13 cellular contexts compared by ENCODE assay signal in the genomic region with DNA sequence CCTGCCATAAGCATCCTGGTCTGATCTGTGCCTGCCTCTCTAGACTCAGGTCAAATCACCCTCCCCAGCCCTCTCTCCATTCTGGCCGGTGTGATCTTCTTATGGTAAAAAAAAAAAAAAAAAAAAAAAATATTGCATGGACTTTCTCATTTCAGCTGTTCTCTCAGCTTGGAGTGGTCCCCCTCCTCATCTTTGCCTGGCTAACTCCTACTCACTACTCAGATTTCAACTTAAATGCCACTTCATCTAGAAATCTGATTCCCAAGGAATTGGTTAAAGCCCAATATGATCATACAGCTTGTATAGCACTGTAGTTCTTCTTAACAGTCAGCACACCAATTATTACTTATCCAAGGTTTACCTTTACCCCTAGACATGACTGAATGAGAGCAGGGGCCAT.
A peak's percentile ranks its signal among the peaks of the same experiment; 100 is the strongest.
DNase-seq lines count a peak whose midpoint lies in the region; ATAC-seq and TF ChIP-seq lines count a peak whose summit lies in the region.
"Had no signal": no experiment of that assay in that cellular context is flagged by ENCODE, and none has a peak within 500 bp of the region (broad histone marks: within the 10 kb centered on the region; RNA-seq: fewer than 3 reads in every experiment).

No MANE protein-coding gene starts in this region.

- H3K4me3 ChIP-seq in left lung, result no peak overlapping the region
- H3K4me3 ChIP-seq in upper lobe of right lung, result no peak overlapping the region
- H3K4me3 ChIP-seq in stomach, result no peak overlapping the region

- ATAC-seq in activated T-helper 17 cell treated with anti-CD3 and anti-CD28 coated beads, Interleukin-2, amount 50 U/mL, for 72 hours (replicated peaks), result no peak
- ATAC-seq in left lung (peak; percentile 2), upper lobe of right lung (no peak)
- ATAC-seq: naive thymus-derived CD8-positive, alpha-beta T cell had no signal

- H3K27ac Mint-ChIP-seq in T-helper 1 cell treated with Interleukin-12 subunit alpha and Interleukin-12 subunit beta and Interleukin-4 antibody, amounts not matched to agents 30 μg/mL and 1 μg/mL, for 36 hours, result peak overlapping the region; percentile 32
- H3K27ac Mint-ChIP-seq in activated T-helper 17 cell treated with anti-CD3 and anti-CD28 coated beads, Interleukin-2, amount 50 U/mL, for 72 hours, result peak overlapping the region; percentile 15
- H3K27ac Mint-ChIP-seq: activated CD4-positive, alpha-beta memory T cell treated with anti-CD3 and anti-CD28 coated beads for 36 hours had no signal

- H3K9me3 ChIP-seq in left lung (no peaks in the 10 kb centered on the region), upper lobe of right lung (no peaks in the 10 kb centered on the region), stomach (no peaks in the 10 kb centered on the region)

- no peak overlapping the region for H3K4me3 Mint-ChIP-seq in T-helper 1 cell treated with Interleukin-12 subunit alpha and Interleukin-12 subunit beta and Interleukin-4 antibody, amounts not matched to agents 30 μg/mL and 1 μg/mL, for 36 hours
- no peak overlapping the region for H3K4me3 Mint-ChIP-seq in activated T-helper 17 cell treated with anti-CD3 and anti-CD28 coated beads, Interleukin-2, amount 50 U/mL, for 72 hours
- H3K4me3 Mint-ChIP-seq: activated CD4-positive, alpha-beta memory T cell treated with anti-CD3 and anti-CD28 coated beads for 36 hours; naive thymus-derived CD8-positive, alpha-beta T cell had no signal

- no peak for TF ChIP-seq EP300 in stomach (IDR thresholded peaks at IDR 0.05)

- H3K4me1 ChIP-seq in left lung, result peaks cover 27 to 79% of the 10 kb centered on the region in 2 donors
- H3K4me1 ChIP-seq in upper lobe of right lung, result peaks cover 24% of the 10 kb centered on the region
- peaks cover 15 to 50% (median 22%) of the 10 kb centered on the region in 4 donors for H3K4me1 ChIP-seq in stomach

- TF ChIP-seq POLR2A in stomach (IDR thresholded peaks at IDR 0.05), result no peak

- no peaks in the 10 kb centered on the region for H3K36me3 Mint-ChIP-seq in T-helper 1 cell treated with Interleukin-12 subunit alpha and Interleukin-12 subunit beta and Interleukin-4 antibody, amounts not matched to agents 30 μg/mL and 1 μg/mL, for 36 hours (ENCODE audit: low read depth)
- H3K36me3 Mint-ChIP-seq in activated T-helper 17 cell treated with anti-CD3 and anti-CD28 coated beads, Interleukin-2, amount 50 U/mL, for 72 hours (ENCODE audit: low read depth), result no peaks in the 10 kb centered on the region
- H3K36me3 Mint-ChIP-seq: activated CD4-positive, alpha-beta memory T cell treated with anti-CD3 and anti-CD28 coated beads for 36 hours had no signal

- intact Hi-C loops in left lung (cut with DNase I) (no loop called here), upper lobe of right lung (cut with DNase I) (no loop called here), stomach (cut with DNase I; ENCODE audit: low total_unique reads) (no loop called here)

- 75 to 100% (median 90%) methylated on average over 1 of the region's 1 CpG for WGBS in stomach, 5 donors

- H3K27me3 Mint-ChIP-seq in T-helper 1 cell treated with Interleukin-12 subunit alpha and Interleukin-12 subunit beta and Interleukin-4 antibody, amounts not matched to agents 30 μg/mL and 1 μg/mL, for 36 hours (ENCODE audit: low read depth), result no peaks in the 10 kb centered on the region
- peaks cover 4% of the 10 kb centered on the region for H3K27me3 Mint-ChIP-seq in activated T-helper 17 cell treated with anti-CD3 and anti-CD28 coated beads, Interleukin-2, amount 50 U/mL, for 72 hours
- H3K27me3 Mint-ChIP-seq: activated CD4-positive, alpha-beta memory T cell treated with anti-CD3 and anti-CD28 coated beads for 36 hours had no signal

- no peaks in the 10 kb centered on the region for H3K9me3 Mint-ChIP-seq in T-helper 1 cell treated with Interleukin-12 subunit alpha and Interleukin-12 subunit beta and Interleukin-4 antibody, amounts not matched to agents 30 μg/mL and 1 μg/mL, for 36 hours
- H3K9me3 Mint-ChIP-seq in activated T-helper 17 cell treated with anti-CD3 and anti-CD28 coated beads, Interleukin-2, amount 50 U/mL, for 72 hours, result no peaks in the 10 kb centered on the region
- H3K9me3 Mint-ChIP-seq: activated CD4-positive, alpha-beta memory T cell treated with anti-CD3 and anti-CD28 coated beads for 36 hours; naive thymus-derived CD8-positive, alpha-beta T cell had no signal

- H3K4me1 Mint-ChIP-seq in T-helper 1 cell treated with Interleukin-12 subunit alpha and Interleukin-12 subunit beta and Interleukin-4 antibody, amounts not matched to agents 30 μg/mL and 1 μg/mL, for 36 hours (ENCODE audit: low read depth), result peaks cover 71% of the 10 kb centered on the region
- H3K4me1 Mint-ChIP-seq in activated T-helper 17 cell treated with anti-CD3 and anti-CD28 coated beads, Interleukin-2, amount 50 U/mL, for 72 hours, result peaks cover 5% of the 10 kb centered on the region

- no peaks in the 10 kb centered on the region for H3K36me3 ChIP-seq in left lung
- H3K36me3 ChIP-seq in upper lobe of right lung, result no peaks in the 10 kb centered on the region
- no peaks in the 10 kb centered on the region for H3K36me3 ChIP-seq in stomach

- no peak for TF ChIP-seq CTCF in left lung (IDR thresholded peaks at IDR 0.05)
- no peak for TF ChIP-seq CTCF in upper lobe of right lung (IDR thresholded peaks at IDR 0.05)
- TF ChIP-seq CTCF in stomach (IDR thresholded peaks at IDR 0.05), result no peak

- no peaks in the 10 kb centered on the region for H3K27me3 ChIP-seq in left lung
- H3K27me3 ChIP-seq in upper lobe of right lung, result no peaks in the 10 kb centered on the region
- no peaks in the 10 kb centered on the region for H3K27me3 ChIP-seq in stomach

- peak overlapping the region; percentile 59 to 72 for H3K27ac ChIP-seq in left lung
- peak overlapping the region; percentile 34 for H3K27ac ChIP-seq in upper lobe of right lung
- H3K27ac ChIP-seq in stomach, result peak overlapping the region in 1 of 5 donors; percentile 79

- no peak for DNase-seq in T-helper 1 cell
- DNase-seq in left lung, result no peak
- DNase-seq in upper lobe of right lung, result no peak
- DNase-seq in occipital lobe (lab: John Stamatoyannopoulos, UW), result no peak
- DNase-seq in GM19238 (ENCODE audit: insufficient read length, low spot score), result no peak
- no peak for DNase-seq in stomach
- DNase-seq: activated CD4-positive, alpha-beta memory T cell treated with anti-CD3 and anti-CD28 coated beads for 36 hours; COR-L47; glutamatergic neuron; naive thymus-derived CD8-positive, alpha-beta T cell; substantia nigra had no signal
